ENCODE assay signal across 25 cellular contexts in genomic region chr11:97909544-97910394, GRCh38.
DNase-seq lines count a peak whose midpoint lies in the region; ATAC-seq and TF ChIP-seq lines count a peak whose summit lies in the region.
"Had no signal": no experiment of that assay in that cellular context is flagged by ENCODE, and none has a peak within 500 bp of the region (broad histone marks: within the 10 kb centered on the region; RNA-seq: fewer than 3 reads in every experiment).

No MANE protein-coding gene starts in this region.

- 0 out of 2 replicates have a peak overlapping the region, but pooled peaks have one; percentile 45 for H2AFZ ChIP-seq in GM23248

- H4K20me1 ChIP-seq in GM23248 (ENCODE audit: insufficient read depth) = no peaks in the 10 kb centered on the region
- H4K20me1 ChIP-seq: BLaER1 treated with 17β-estradiol and CSF1 and Interleukin-3, amounts not matched to agents 10 nM and 100 nM had no signal

- H3K79me2 ChIP-seq in GM23248 (ENCODE audit: insufficient read depth) = no peaks in the 10 kb centered on the region

- no peaks in the 10 kb centered on the region; the same call in 1 of the 2 replicates for H3F3A ChIP-seq in GM23248 (ENCODE audit: insufficient read depth)

- no peak overlapping the region for H3K4me3 ChIP-seq in GM23248
- H3K4me3 ChIP-seq: BLaER1 treated with 17β-estradiol and CSF1 and Interleukin-3, amounts not matched to agents 10 nM and 100 nM; dorsolateral prefrontal cortex; spleen; tibial artery had no signal

- H3K36me3 ChIP-seq in GM23248 (ENCODE audit: low read depth) = no peaks in the 10 kb centered on the region
- H3K36me3 ChIP-seq: BLaER1 treated with 17β-estradiol and CSF1 and Interleukin-3, amounts not matched to agents 10 nM and 100 nM; spleen; tibial artery had no signal

- DNase-seq in GM23248 = peak; percentile 34
- peak; percentile 61 for DNase-seq in amniotic epithelial cell (ENCODE audit: low read depth)
- DNase-seq in foreskin keratinocyte = peak; percentile 1 to 11
- peak; percentile 4 for DNase-seq in stromal cell of bone marrow (ENCODE audit: low read depth)
- DNase-seq in NOMO-1 treated with dmso at 0.1 percent for 144 hours (lab: John Stamatoyannopoulos, UW; ENCODE audit: unreplicated experiment) = no peak
- no peak for DNase-seq in NCI-H69 (lab: John Stamatoyannopoulos, UW)
- DNase-seq in activated CD4-positive, alpha-beta T cell treated with anti-CD3 and anti-CD28 coated beads for 4 hours = no peak
- DNase-seq: activated CD8-positive, alpha-beta memory T cell treated with anti-CD3 and anti-CD28 coated beads for 24 hours; activated naive CD4-positive, alpha-beta T cell; activated T-cell treated with anti-CD3 and anti-CD28 coated beads, Interleukin-2, amount 50 U/mL, for 24 hours; amniotic stem cell; central memory CD4-positive, alpha-beta T cell; dorsolateral prefrontal cortex; mammary epithelial cell; MV-4-11; NCI-H1694; NCI-H2171 treated with DMSO at 0.1 percent for 48 hours; NCI-H526 treated with DMSO at 0.1 percent for 48 hours; occipital lobe; spleen; stimulated activated CD4-positive, alpha-beta T cell treated with anti-CD3 and anti-CD28 coated beads, Interleukin-4, amount 100 ng/mL, for 4 hours; stimulated activated naive CD8-positive, alpha-beta T cell treated with anti-CD3 and anti-CD28 coated beads, Interleukin-15, Interleukin-2, amounts not matched to agents 100 U/mL and 50 U/mL, for 24 hours; tibial artery had no signal

- peak overlapping the region; percentile 45 for H3K4me2 ChIP-seq in GM23248 (ENCODE audit: unreplicated experiment)
- H3K4me2 ChIP-seq: BLaER1 treated with 17β-estradiol and CSF1 and Interleukin-3, amounts not matched to agents 10 nM and 100 nM had no signal

- H3K4me1 ChIP-seq in GM23248 (ENCODE audit: insufficient read depth) (no peaks in the 10 kb centered on the region; the same call in 1 of the 2 replicates), foreskin keratinocyte (no peaks in the 10 kb centered on the region)
- H3K4me1 ChIP-seq: BLaER1 treated with 17β-estradiol and CSF1 and Interleukin-3, amounts not matched to agents 10 nM and 100 nM; spleen; tibial artery had no signal

- TF ChIP-seq CTCF in foreskin keratinocyte (conservative IDR thresholded peaks at IDR 0.05) = no peak

- no peak for ATAC-seq in foreskin keratinocyte
- ATAC-seq: activated CD4-positive, CD25-positive, alpha-beta regulatory T cell treated with anti-CD3 and anti-CD28 coated beads, Interleukin-2, amount 50 U/mL, for 24 hours; stimulated activated naive CD8-positive, alpha-beta T cell treated with anti-CD3 and anti-CD28 coated beads, Interleukin-15, Interleukin-2, amounts not matched to agents 100 U/mL and 50 U/mL, for 24 hours had no signal

- peaks cover 8% of the 10 kb centered on the region; the same call in 1 of the 2 replicates for H3K27me3 ChIP-seq in GM23248 (replicated peaks; ENCODE audit: insufficient read depth)
- no peaks in the 10 kb centered on the region for H3K27me3 ChIP-seq in foreskin keratinocyte
- H3K27me3 ChIP-seq: dorsolateral prefrontal cortex, spleen, tibial artery had no signal

- no peaks in the 10 kb centered on the region for H3K9me3 ChIP-seq in GM23248 (ENCODE audit: low read depth)
- H3K9me3 ChIP-seq: BLaER1 treated with 17β-estradiol and CSF1 and Interleukin-3, amounts not matched to agents 10 nM and 100 nM; tibial artery had no signal

- 16 to 21% methylated on average over 7 of the region's 7 CpGs for WGBS in GM23248 (ENCODE audit: low coverage in 1 of 2, low lambda C conversion rate in 2 of 2, missing lambda C conversion rate in 2 of 2), 2 experiments

- H3K9me2 ChIP-seq in GM23248 (ENCODE audit: insufficient read depth) = no peaks in the 10 kb centered on the region

- H3K27ac ChIP-seq in GM23248 = no peak overlapping the region
- no peak overlapping the region for H3K27ac ChIP-seq in foreskin keratinocyte
- H3K27ac ChIP-seq: BLaER1 treated with 17β-estradiol and CSF1 and Interleukin-3, amounts not matched to agents 10 nM and 100 nM; dorsolateral prefrontal cortex; spleen; tibial artery had no signal

- no peak overlapping the region for H3K9ac ChIP-seq in GM23248
- H3K9ac ChIP-seq: BLaER1 treated with 17β-estradiol and CSF1 and Interleukin-3, amounts not matched to agents 10 nM and 100 nM had no signal

- in situ Hi-C loops in GM23248 (cut with MboI) = no loop called here

Comparison
In these comparisons a context has a peak if more than half of its experiments do, and no peak if none do; other contexts are left out.
1. DNase-seq: peak in GM23248 (single experiment), amniotic epithelial cell (single experiment), foreskin keratinocyte (2 of 2) and stromal cell of bone marrow (single experiment); none in NOMO-1 treated with dmso at 0.1 percent for 144 hours (single experiment), NCI-H69 (single experiment) and activated CD4-positive, alpha-beta T cell treated with anti-CD3 and anti-CD28 coated beads for 4 hours (0 of 2).